2 cellular contexts compared by ENCODE assay signal in the genomic region with DNA sequence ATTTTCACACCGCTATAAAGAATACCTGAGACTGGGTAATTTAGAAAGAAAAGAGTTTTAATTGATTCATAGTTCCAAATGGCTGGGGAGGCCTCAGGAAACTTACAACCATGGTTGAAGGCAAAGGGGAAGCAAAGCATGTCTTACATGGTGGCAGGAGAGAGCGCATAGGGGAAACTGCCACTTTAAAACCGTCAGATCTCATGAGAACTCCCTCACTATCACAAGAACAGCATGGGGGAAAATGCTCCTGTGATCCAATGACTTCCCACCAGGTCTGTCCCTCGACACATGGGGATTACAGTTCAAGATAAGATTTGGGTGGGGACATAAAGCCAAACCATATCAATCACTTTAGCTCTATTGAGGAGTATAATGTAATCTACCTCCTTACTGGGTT.
A peak's percentile ranks its signal among the peaks of the same experiment; 100 is the strongest.
TF ChIP-seq lines count a peak whose summit lies in the region.

No MANE protein-coding gene starts in this region.

TF ChIP-seq in SK-N-SH, 30 proteins besides CTCF, POLR2A, EP300 and RAD21:
- TF ChIP-seq USF1 (IDR thresholded peaks at IDR 0.05; ENCODE audit: borderline replicate concordance, low read depth) (no peak), PBX3 (IDR thresholded peaks at IDR 0.05) (no peak), USF2 (IDR thresholded peaks at IDR 0.05; ENCODE audit: borderline replicate concordance, low read depth, low read length) (no peak), EZH2phosphoT487 (IDR thresholded peaks at IDR 0.05; ENCODE audit: borderline replicate concordance, low read depth) (no peak), NFIC (IDR thresholded peaks at IDR 0.05; ENCODE audit: borderline replicate concordance) (no peak), YY1 (IDR thresholded peaks at IDR 0.05; ENCODE audit: low read depth) (no peak), TEAD4 (IDR thresholded peaks at IDR 0.05; ENCODE audit: borderline replicate concordance, insufficient read depth) (no peak), JUND (IDR thresholded peaks at IDR 0.05) (no peak), MEF2A (IDR thresholded peaks at IDR 0.05; ENCODE audit: borderline replicate concordance, low read depth) (no peak), FOSL2 (IDR thresholded peaks at IDR 0.05; ENCODE audit: borderline replicate concordance, low read depth) (no peak), SIN3A (IDR thresholded peaks at IDR 0.05; ENCODE audit: borderline replicate concordance, low read depth, low read length) (no peak), TCF12 (IDR thresholded peaks at IDR 0.05) (no peak), MAX (IDR thresholded peaks at IDR 0.05; ENCODE audit: low read depth) (no peak), RXRA (IDR thresholded peaks at IDR 0.05; ENCODE audit: borderline replicate concordance, low read depth) (no peak), RFX5 (IDR thresholded peaks at IDR 0.05; ENCODE audit: low read length) (no peak), FOXM1 (IDR thresholded peaks at IDR 0.05; ENCODE audit: low read depth) (no peak), NRF1 (IDR thresholded peaks at IDR 0.05; ENCODE audit: low read depth, low read length) (no peak)
- TF ChIP-seq, protein P1, sequence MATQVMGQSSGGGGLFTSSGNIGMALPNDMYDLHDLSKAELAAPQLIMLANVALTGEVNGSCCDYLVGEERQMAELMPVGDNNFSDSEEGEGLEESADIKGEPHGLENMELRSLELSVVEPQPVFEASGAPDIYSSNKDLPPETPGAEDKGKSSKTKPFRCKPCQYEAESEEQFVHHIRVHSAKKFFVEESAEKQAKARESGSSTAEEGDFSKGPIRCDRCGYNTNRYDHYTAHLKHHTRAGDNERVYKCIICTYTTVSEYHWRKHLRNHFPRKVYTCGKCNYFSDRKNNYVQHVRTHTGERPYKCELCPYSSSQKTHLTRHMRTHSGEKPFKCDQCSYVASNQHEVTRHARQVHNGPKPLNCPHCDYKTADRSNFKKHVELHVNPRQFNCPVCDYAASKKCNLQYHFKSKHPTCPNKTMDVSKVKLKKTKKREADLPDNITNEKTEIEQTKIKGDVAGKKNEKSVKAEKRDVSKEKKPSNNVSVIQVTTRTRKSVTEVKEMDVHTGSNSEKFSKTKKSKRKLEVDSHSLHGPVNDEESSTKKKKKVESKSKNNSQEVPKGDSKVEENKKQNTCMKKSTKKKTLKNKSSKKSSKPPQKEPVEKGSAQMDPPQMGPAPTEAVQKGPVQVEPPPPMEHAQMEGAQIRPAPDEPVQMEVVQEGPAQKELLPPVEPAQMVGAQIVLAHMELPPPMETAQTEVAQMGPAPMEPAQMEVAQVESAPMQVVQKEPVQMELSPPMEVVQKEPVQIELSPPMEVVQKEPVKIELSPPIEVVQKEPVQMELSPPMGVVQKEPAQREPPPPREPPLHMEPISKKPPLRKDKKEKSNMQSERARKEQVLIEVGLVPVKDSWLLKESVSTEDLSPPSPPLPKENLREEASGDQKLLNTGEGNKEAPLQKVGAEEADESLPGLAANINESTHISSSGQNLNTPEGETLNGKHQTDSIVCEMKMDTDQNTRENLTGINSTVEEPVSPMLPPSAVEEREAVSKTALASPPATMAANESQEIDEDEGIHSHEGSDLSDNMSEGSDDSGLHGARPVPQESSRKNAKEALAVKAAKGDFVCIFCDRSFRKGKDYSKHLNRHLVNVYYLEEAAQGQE (IDR thresholded peaks at IDR 0.05; ENCODE audit: low read depth, low read length) = no peak
- TF ChIP-seq, protein P2, sequence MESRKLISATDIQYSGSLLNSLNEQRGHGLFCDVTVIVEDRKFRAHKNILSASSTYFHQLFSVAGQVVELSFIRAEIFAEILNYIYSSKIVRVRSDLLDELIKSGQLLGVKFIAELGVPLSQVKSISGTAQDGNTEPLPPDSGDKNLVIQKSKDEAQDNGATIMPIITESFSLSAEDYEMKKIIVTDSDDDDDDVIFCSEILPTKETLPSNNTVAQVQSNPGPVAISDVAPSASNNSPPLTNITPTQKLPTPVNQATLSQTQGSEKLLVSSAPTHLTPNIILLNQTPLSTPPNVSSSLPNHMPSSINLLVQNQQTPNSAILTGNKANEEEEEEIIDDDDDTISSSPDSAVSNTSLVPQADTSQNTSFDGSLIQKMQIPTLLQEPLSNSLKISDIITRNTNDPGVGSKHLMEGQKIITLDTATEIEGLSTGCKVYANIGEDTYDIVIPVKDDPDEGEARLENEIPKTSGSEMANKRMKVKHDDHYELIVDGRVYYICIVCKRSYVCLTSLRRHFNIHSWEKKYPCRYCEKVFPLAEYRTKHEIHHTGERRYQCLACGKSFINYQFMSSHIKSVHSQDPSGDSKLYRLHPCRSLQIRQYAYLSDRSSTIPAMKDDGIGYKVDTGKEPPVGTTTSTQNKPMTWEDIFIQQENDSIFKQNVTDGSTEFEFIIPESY (IDR thresholded peaks at IDR 0.05; ENCODE audit: borderline replicate concordance, low read depth) = no peak

TF ChIP-seq in K562, 482 proteins besides CTCF, POLR2A, EP300 and RAD21 (continued from another document and continues in another):
- no peak for TF ChIP-seq HOMEZ (CRISPR knock-in tag; IDR thresholded peaks at IDR 0.05)
- TF ChIP-seq MEF2D (tag; conservative IDR thresholded peaks at IDR 0.05; ENCODE audit: low read depth) = no peak
- TF ChIP-seq ZNF444 (CRISPR knock-in tag; IDR thresholded peaks at IDR 0.05) = no peak
- no peak for TF ChIP-seq TCF7 (IDR thresholded peaks at IDR 0.05; ENCODE audit: borderline replicate concordance)
- TF ChIP-seq STAT5B (CRISPR knock-in tag; IDR thresholded peaks at IDR 0.05) = no peak
- no peak for TF ChIP-seq ATF6 (CRISPR knock-in tag; IDR thresholded peaks at IDR 0.05)
- 0 out of 2 replicates have a peak, but pooled peaks have one; percentile 11 for TF ChIP-seq HMBOX1 (IDR thresholded peaks at IDR 0.05)
- TF ChIP-seq, protein P3, sequence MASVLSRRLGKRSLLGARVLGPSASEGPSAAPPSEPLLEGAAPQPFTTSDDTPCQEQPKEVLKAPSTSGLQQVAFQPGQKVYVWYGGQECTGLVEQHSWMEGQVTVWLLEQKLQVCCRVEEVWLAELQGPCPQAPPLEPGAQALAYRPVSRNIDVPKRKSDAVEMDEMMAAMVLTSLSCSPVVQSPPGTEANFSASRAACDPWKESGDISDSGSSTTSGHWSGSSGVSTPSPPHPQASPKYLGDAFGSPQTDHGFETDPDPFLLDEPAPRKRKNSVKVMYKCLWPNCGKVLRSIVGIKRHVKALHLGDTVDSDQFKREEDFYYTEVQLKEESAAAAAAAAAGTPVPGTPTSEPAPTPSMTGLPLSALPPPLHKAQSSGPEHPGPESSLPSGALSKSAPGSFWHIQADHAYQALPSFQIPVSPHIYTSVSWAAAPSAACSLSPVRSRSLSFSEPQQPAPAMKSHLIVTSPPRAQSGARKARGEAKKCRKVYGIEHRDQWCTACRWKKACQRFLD (CRISPR knock-in tag; IDR thresholded peaks at IDR 0.05) = no peak
- TF ChIP-seq ZNF324 (CRISPR knock-in tag; IDR thresholded peaks at IDR 0.05) = no peak
- TF ChIP-seq HBP1 (CRISPR knock-in tag; IDR thresholded peaks at IDR 0.05) = no peak
- TF ChIP-seq GATAD2A (IDR thresholded peaks at IDR 0.05) = no peak
- TF ChIP-seq NR2F6 (CRISPR knock-in tag; IDR thresholded peaks at IDR 0.05) = no peak
- TF ChIP-seq ZNF23 (CRISPR knock-in tag; IDR thresholded peaks at IDR 0.05) = no peak
- TF ChIP-seq SP2 (IDR thresholded peaks at IDR 0.05; ENCODE audit: extremely low read depth, low read depth, low read length, poor library complexity, severe bottlenecking) = no peak
- no peak for TF ChIP-seq ZNF584 (CRISPR knock-in tag; IDR thresholded peaks at IDR 0.05; ENCODE audit: low read depth)
- peak; percentile 7 for TF ChIP-seq ZFP36 (IDR thresholded peaks at IDR 0.05; ENCODE audit: low read depth, low read length, partially characterized antibody)
- peak in 1 of 2 experiments; percentile 84; a peak in 2 of 3 replicates for TF ChIP-seq CBX3 (IDR thresholded peaks at IDR 0.05; ENCODE audit: borderline replicate concordance in 1 of 2, low read length in 2 of 2)
- no peak for TF ChIP-seq SNAPC5 (CRISPR knock-in tag; IDR thresholded peaks at IDR 0.05)
- no peak for TF ChIP-seq MIER1 (IDR thresholded peaks at IDR 0.05; ENCODE audit: low read depth)
- TF ChIP-seq ZNF280A (IDR thresholded peaks at IDR 0.05; ENCODE audit: low read depth, partially characterized antibody) = no peak
- peak; percentile 92 for TF ChIP-seq CC2D1A (IDR thresholded peaks at IDR 0.05)
- TF ChIP-seq FOXA1 (IDR thresholded peaks at IDR 0.05; ENCODE audit: borderline replicate concordance) = no peak
- no peak for TF ChIP-seq XRCC4 (IDR thresholded peaks at IDR 0.05; ENCODE audit: extremely low read depth, insufficient read depth, insufficient read length)
- no peak for TF ChIP-seq SREBF2 (CRISPR knock-in tag; IDR thresholded peaks at IDR 0.05)
- TF ChIP-seq EP400 (IDR thresholded peaks at IDR 0.05) = no peak; the same call in 1 of the 2 replicates
- peak; percentile 80; the same call in 1 of the 2 replicates for TF ChIP-seq ZNF431 (CRISPR knock-in tag; IDR thresholded peaks at IDR 0.05)
- TF ChIP-seq ZKSCAN3 (CRISPR knock-in tag; IDR thresholded peaks at IDR 0.05) = no peak
- TF ChIP-seq PHF20 (IDR thresholded peaks at IDR 0.05; ENCODE audit: partially characterized antibody) = no peak
- no peak for TF ChIP-seq PHTF2 (CRISPR knock-in tag; IDR thresholded peaks at IDR 0.05)
- TF ChIP-seq ZBTB7A (IDR thresholded peaks at IDR 0.05; ENCODE audit: borderline replicate concordance, control insufficient read depth, low read depth, low read length) = no peak
- no peak for TF ChIP-seq KAT2B (IDR thresholded peaks at IDR 0.05; ENCODE audit: low read depth, low read length)
- no peak for TF ChIP-seq ZNF197 (CRISPR knock-in tag; IDR thresholded peaks at IDR 0.05; ENCODE audit: low read depth)
- no peak for TF ChIP-seq TCFL5 (CRISPR knock-in tag; conservative IDR thresholded peaks at IDR 0.05)
- TF ChIP-seq MTA2 (IDR thresholded peaks at IDR 0.05; ENCODE audit: low read depth) = no peak
- TF ChIP-seq HSF4 (CRISPR knock-in tag; IDR thresholded peaks at IDR 0.05; ENCODE audit: borderline replicate concordance) = no peak
- TF ChIP-seq SRSF3 (IDR thresholded peaks at IDR 0.05; ENCODE audit: insufficient read depth, low read length) = no peak
- TF ChIP-seq ZNF134 (CRISPR knock-in tag; conservative IDR thresholded peaks at IDR 0.05) = no peak
- TF ChIP-seq HMG20A (CRISPR knock-in tag; conservative IDR thresholded peaks at IDR 0.05) = no peak
- no peak for TF ChIP-seq PRPF4 (IDR thresholded peaks at IDR 0.05; ENCODE audit: insufficient read depth, low read depth, low read length, poor library complexity, severe bottlenecking)
- TF ChIP-seq RAD51 (IDR thresholded peaks at IDR 0.05; ENCODE audit: borderline replicate concordance, low read depth) = 0 out of 2 replicates have a peak, but pooled peaks have one; percentile 6
- TF ChIP-seq ZC3H8 (IDR thresholded peaks at IDR 0.05) = no peak
